8 cellular contexts compared by ENCODE assay signal in genomic region chr4:138681000-138681604, GRCh38.
DNase-seq lines count a peak whose midpoint lies in the region; ATAC-seq and TF ChIP-seq lines count a peak whose summit lies in the region.

No MANE protein-coding gene starts in this region.

- H3K27ac ChIP-seq in SU-DHL-6 (ENCODE audit: low read depth, low read length) = no peak overlapping the region
- no peak overlapping the region for H3K27ac ChIP-seq in cardiac muscle cell

- H3F3A ChIP-seq in SU-DHL-6 (ENCODE audit: insufficient read depth) = no peaks in the 10 kb centered on the region

- no peak overlapping the region for H3K9ac ChIP-seq in SU-DHL-6 (ENCODE audit: low read length)

- no peaks in the 10 kb centered on the region for H3K79me2 ChIP-seq in SU-DHL-6 (ENCODE audit: insufficient read depth, low read length)

- no peak overlapping the region for H2AFZ ChIP-seq in SU-DHL-6 (ENCODE audit: low read depth, low read length, severe bottlenecking)

- no peak overlapping the region for H3K27ac Mint-ChIP-seq in HFFc6
- no peak overlapping the region for H3K27ac Mint-ChIP-seq in activated naive CD8-positive, alpha-beta T cell treated with anti-CD3 and anti-CD28 coated beads, Interleukin-2, amount 50 U/mL, for 24 hours

- H3K36me3 ChIP-seq in SU-DHL-6 (ENCODE audit: low read length) (no peaks in the 10 kb centered on the region), cardiac muscle cell (no peaks in the 10 kb centered on the region)

- peak overlapping the region; percentile 17 for H3K4me2 ChIP-seq in SU-DHL-6 (ENCODE audit: low read depth, low read length, poor library complexity, severe bottlenecking)

- TF ChIP-seq CTCF in GM12873 (IDR thresholded peaks at IDR 0.05; ENCODE audit: insufficient read depth, low read depth, low read length, missing control alignments) (peak; percentile 82), HFFc6 (IDR thresholded peaks at IDR 0.05) (peak; percentile 99), SU-DHL-6 (IDR thresholded peaks at IDR 0.05; ENCODE audit: insufficient read depth, low read length, poor library complexity, severe bottlenecking) (peak; percentile 43), cardiac muscle cell (IDR thresholded peaks at IDR 0.05; ENCODE audit: low read depth, low read length) (peak; percentile 77)

- no peaks in the 10 kb centered on the region for H3K36me3 Mint-ChIP-seq in HFFc6 (ENCODE audit: low read depth)
- H3K36me3 Mint-ChIP-seq in activated naive CD8-positive, alpha-beta T cell treated with anti-CD3 and anti-CD28 coated beads, Interleukin-2, amount 50 U/mL, for 24 hours (ENCODE audit: low read depth) = no peaks in the 10 kb centered on the region

- H3K4me3 ChIP-seq in SU-DHL-6 (ENCODE audit: insufficient read depth, low read length, poor library complexity, severe bottlenecking) (no peak overlapping the region), cardiac muscle cell (no peak overlapping the region)

- no peaks in the 10 kb centered on the region for H3K9me3 ChIP-seq in SU-DHL-6 (ENCODE audit: insufficient read depth, low read length)
- H3K9me3 ChIP-seq in cardiac muscle cell (ENCODE audit: low read depth) = no peaks in the 10 kb centered on the region

- no peaks in the 10 kb centered on the region for H3K9me2 ChIP-seq in SU-DHL-6 (replicated peaks; ENCODE audit: insufficient read depth, low read length)

- no peaks in the 10 kb centered on the region; the same call in 1 of the 2 replicates for H3K9me3 Mint-ChIP-seq in HFFc6
- H3K9me3 Mint-ChIP-seq in activated naive CD8-positive, alpha-beta T cell treated with anti-CD3 and anti-CD28 coated beads, Interleukin-2, amount 50 U/mL, for 24 hours = no peaks in the 10 kb centered on the region

- DNase-seq in HFFc6 (peak; percentile 56), NCI-H1092 (lab: John Stamatoyannopoulos, UW) (peak; percentile 83), cardiac muscle cell (ENCODE audit: low read depth in 1 of 2, low spot score in 1 of 2) (peak; percentile 83 to 90), renal cortical epithelial cell (ENCODE audit: low read depth) (peak; percentile 60), mesenteric fat pad (ENCODE audit: low spot score) (no peak)
- DNase-seq in activated naive CD8-positive, alpha-beta T cell treated with anti-CD3 and anti-CD28 coated beads, Interleukin-2, amount 50 U/mL, for 24 hours = peak; percentile 79

- peaks cover 10% of the 10 kb centered on the region; the same call in 1 of the 2 replicates for H3K4me1 Mint-ChIP-seq in HFFc6 (ENCODE audit: low read depth)
- H3K4me1 Mint-ChIP-seq in activated naive CD8-positive, alpha-beta T cell treated with anti-CD3 and anti-CD28 coated beads, Interleukin-2, amount 50 U/mL, for 24 hours = no peaks in the 10 kb centered on the region

- H4K20me1 ChIP-seq in SU-DHL-6 (ENCODE audit: low read depth, low read length) = no peaks in the 10 kb centered on the region

- H3K27me3 Mint-ChIP-seq in HFFc6 (ENCODE audit: insufficient read depth) = peaks cover 27% of the 10 kb centered on the region
- peaks cover 18% of the 10 kb centered on the region for H3K27me3 Mint-ChIP-seq in activated naive CD8-positive, alpha-beta T cell treated with anti-CD3 and anti-CD28 coated beads, Interleukin-2, amount 50 U/mL, for 24 hours

- ATAC-seq in activated naive CD8-positive, alpha-beta T cell treated with anti-CD3 and anti-CD28 coated beads, Interleukin-2, amount 50 U/mL, for 24 hours = no peak

- H3K4me1 ChIP-seq in cardiac muscle cell (ENCODE audit: low read depth) = no peaks in the 10 kb centered on the region

- H3K4me3 Mint-ChIP-seq in HFFc6 = peak overlapping the region; percentile 61
- H3K4me3 Mint-ChIP-seq in activated naive CD8-positive, alpha-beta T cell treated with anti-CD3 and anti-CD28 coated beads, Interleukin-2, amount 50 U/mL, for 24 hours = no peak overlapping the region

- no peaks in the 10 kb centered on the region for H3K27me3 ChIP-seq in SU-DHL-6 (ENCODE audit: low read length)
- no peaks in the 10 kb centered on the region for H3K27me3 ChIP-seq in cardiac muscle cell

Comparison
In these comparisons a context has a peak if more than half of its experiments do, and no peak if none do; other contexts are left out.
1. CTCF ChIP-seq: peak in every context shown above with its lines; median percentile 99 in HFFc6; 82 in GM12873; 77 in cardiac muscle cell; 43 in SU-DHL-6.